Comparison of ENCODE assay signal across 8 cellular contexts in genomic region chr19:13843104-13843921, GRCh38. TPM values are rescaled to one million over a fixed set of nuclear protein-coding genes. Genes with fewer than 3 reads are reported as not detected.
DNase-seq lines count a peak whose midpoint lies in the region; ATAC-seq and TF ChIP-seq lines count a peak whose summit lies in the region.

No MANE protein-coding gene starts in this region.

- H3K27me3 ChIP-seq in CD8-positive, alpha-beta memory T cell (ENCODE audit: insufficient read depth, low read length, poor library complexity, severe bottlenecking): no peaks in the 10 kb centered on the region
- H3K27me3 ChIP-seq in KMS-11 (ENCODE audit: insufficient read depth, low read depth): no peaks in the 10 kb centered on the region
- no peaks in the 10 kb centered on the region; the same call in 1 of the 2 replicates for H3K27me3 ChIP-seq in iPS-20b (ENCODE audit: insufficient read depth, low read length)

- no peak for DNase-seq in CD8-positive, alpha-beta memory T cell
- DNase-seq in astrocyte of the cerebellum (ENCODE audit: low read depth) (no peak), pons (ENCODE audit: low spot score) (no peak), SHP77 treated with DMSO at 0.1 percent for 48 hours (lab: John Stamatoyannopoulos, UW) (no peak)

- H3K27ac Mint-ChIP-seq in CD8-positive, alpha-beta memory T cell: peak overlapping the region; percentile 96 to 100 (median 99)
- H3K27ac Mint-ChIP-seq in stimulated activated memory B cell treated with anti-CD40 and anti-IgM and Interleukin-4, amounts not matched to agents 10 μg/mL and 1 μg/mL and 100 μg/mL, for 72 hours: peak overlapping the region; percentile 99

- no peaks in the 10 kb centered on the region for H3K9me3 ChIP-seq in CD8-positive, alpha-beta memory T cell (ENCODE audit: low read length)
- H3K9me3 ChIP-seq in iPS-20b (ENCODE audit: insufficient read depth, low read depth, low read length): no peaks in the 10 kb centered on the region

- CTCF ChIA-PET in CD8-positive, alpha-beta memory T cell (lab: Charles Lee): no interaction called here

- ATAC-seq in stimulated activated memory B cell treated with anti-CD40 and anti-IgM and Interleukin-4, amounts not matched to agents 10 μg/mL and 1 μg/mL and 100 μg/mL, for 72 hours: no peak
- no peak for ATAC-seq in GM18505 (IDR thresholded peaks at IDR 0.05; ENCODE audit: unreplicated experiment)

- H3K27me3 Mint-ChIP-seq in CD8-positive, alpha-beta memory T cell: peaks cover 0 to 41% of the 10 kb centered on the region in 2 donors
- H3K27me3 Mint-ChIP-seq in stimulated activated memory B cell treated with anti-CD40 and anti-IgM and Interleukin-4, amounts not matched to agents 10 μg/mL and 1 μg/mL and 100 μg/mL, for 72 hours: no peaks in the 10 kb centered on the region

- H3K4me1 ChIP-seq in CD8-positive, alpha-beta memory T cell (ENCODE audit: insufficient read depth, low read length): peaks cover 85% of the 10 kb centered on the region
- peaks cover 56% of the 10 kb centered on the region for H3K4me1 ChIP-seq in KMS-11 (ENCODE audit: low read depth, poor library complexity, severe bottlenecking)
- peaks cover 21% of the 10 kb centered on the region for H3K4me1 ChIP-seq in iPS-20b (ENCODE audit: insufficient read depth, low read length)

- no peak for TF ChIP-seq POLR2A in GM18505 (IDR thresholded peaks at IDR 0.05; ENCODE audit: borderline replicate concordance, extremely low read depth, insufficient read depth, insufficient read length)

- H3K9ac ChIP-seq in KMS-11 (peak overlapping the region; percentile 77), iPS-20b (ENCODE audit: low read depth, low read length) (peak overlapping the region; percentile 67; the same call in 1 of the 2 replicates)

- no peaks in the 10 kb centered on the region for H4K20me1 ChIP-seq in KMS-11 (ENCODE audit: insufficient read depth)

- TF ChIP-seq CTCF in KMS-11 (conservative IDR thresholded peaks at IDR 0.05; ENCODE audit: low read depth, low read length) (no peak), astrocyte of the cerebellum (IDR thresholded peaks at IDR 0.05; ENCODE audit: low read depth, low read length, missing control alignments) (no peak)

- H3K4me2 ChIP-seq in KMS-11: peak overlapping the region; percentile 95

- H3K4me1 Mint-ChIP-seq in CD8-positive, alpha-beta memory T cell: peaks cover 52 to 83% (median 55%) of the 10 kb centered on the region in 3 donors
- H3K4me1 Mint-ChIP-seq in stimulated activated memory B cell treated with anti-CD40 and anti-IgM and Interleukin-4, amounts not matched to agents 10 μg/mL and 1 μg/mL and 100 μg/mL, for 72 hours: peaks cover 79% of the 10 kb centered on the region

- peaks cover 0 to 6% (median 0%) of the 10 kb centered on the region in 5 donors for H3K9me3 Mint-ChIP-seq in CD8-positive, alpha-beta memory T cell
- H3K9me3 Mint-ChIP-seq in stimulated activated memory B cell treated with anti-CD40 and anti-IgM and Interleukin-4, amounts not matched to agents 10 μg/mL and 1 μg/mL and 100 μg/mL, for 72 hours: no peaks in the 10 kb centered on the region

- H2AFZ ChIP-seq in KMS-11 (ENCODE audit: low read depth): peak overlapping the region; percentile 63

- H3K36me3 ChIP-seq in CD8-positive, alpha-beta memory T cell (ENCODE audit: insufficient read depth, low read length): no peaks in the 10 kb centered on the region
- H3K36me3 ChIP-seq in KMS-11 (ENCODE audit: insufficient read depth): no peaks in the 10 kb centered on the region
- no peaks in the 10 kb centered on the region for H3K36me3 ChIP-seq in iPS-20b (ENCODE audit: insufficient read depth, low read depth, low read length)

- H3K4me3 Mint-ChIP-seq in CD8-positive, alpha-beta memory T cell: peak overlapping the region; percentile 83 to 95 (median 90)
- H3K4me3 Mint-ChIP-seq in stimulated activated memory B cell treated with anti-CD40 and anti-IgM and Interleukin-4, amounts not matched to agents 10 μg/mL and 1 μg/mL and 100 μg/mL, for 72 hours: peak overlapping the region; percentile 96

- H3K4me3 ChIP-seq in CD8-positive, alpha-beta memory T cell (ENCODE audit: low read length): peak overlapping the region; percentile 28
- H3K4me3 ChIP-seq in KMS-11 (IDR thresholded peaks at IDR 0.05; ENCODE audit: insufficient read depth, low read depth, low read length): no peak overlapping the region
- peak overlapping the region; percentile 75 for H3K4me3 ChIP-seq in astrocyte of the cerebellum (ENCODE audit: low read depth, low read length)
- H3K4me3 ChIP-seq in iPS-20b (ENCODE audit: low read length): peak overlapping the region; percentile 68

- POLR2A ChIA-PET in CD8-positive, alpha-beta memory T cell (lab: Charles Lee): no interaction called here

- peaks cover 26% of the 10 kb centered on the region for H3K79me2 ChIP-seq in KMS-11 (ENCODE audit: insufficient read depth, low read depth)

- H3K36me3 Mint-ChIP-seq in CD8-positive, alpha-beta memory T cell: peaks cover 0 to 36% (median 2%) of the 10 kb centered on the region in 3 donors
- H3K36me3 Mint-ChIP-seq in stimulated activated memory B cell treated with anti-CD40 and anti-IgM and Interleukin-4, amounts not matched to agents 10 μg/mL and 1 μg/mL and 100 μg/mL, for 72 hours: peaks cover 13% of the 10 kb centered on the region

- in situ Hi-C loops in astrocyte of the cerebellum (cut with HindIII; ENCODE audit: low sequenced_read_pairs): no loop called here

- peak overlapping the region; percentile 99 for H3K27ac ChIP-seq in CD8-positive, alpha-beta memory T cell (ENCODE audit: low read depth, low read length)
- H3K27ac ChIP-seq in KMS-11 (peak overlapping the region; percentile 38; the same call in 1 of the 2 replicates), iPS-20b (ENCODE audit: low read length) (no peak overlapping the region)

RNA-seq across cellular contexts. Expression of gene NANOS3, which starts 33.6 kb away (rescaled TPM):
- total RNA-seq in CD8-positive, alpha-beta memory T cell: 1 to 10 TPM in 1 of 2 experiments, under 1 TPM in 1; 0.90 to 1.5 TPM
- not detected for polyA plus RNA-seq in CD8-positive, alpha-beta memory T cell

RNA-seq across cellular contexts. Expression of gene ZSWIM4, which starts 48.1 kb away (rescaled TPM):
- 1 to 10 TPM; 4.4 to 4.8 TPM for total RNA-seq in CD8-positive, alpha-beta memory T cell
- polyA plus RNA-seq in CD8-positive, alpha-beta memory T cell: 1.6 TPM
